In the genomic region with DNA sequence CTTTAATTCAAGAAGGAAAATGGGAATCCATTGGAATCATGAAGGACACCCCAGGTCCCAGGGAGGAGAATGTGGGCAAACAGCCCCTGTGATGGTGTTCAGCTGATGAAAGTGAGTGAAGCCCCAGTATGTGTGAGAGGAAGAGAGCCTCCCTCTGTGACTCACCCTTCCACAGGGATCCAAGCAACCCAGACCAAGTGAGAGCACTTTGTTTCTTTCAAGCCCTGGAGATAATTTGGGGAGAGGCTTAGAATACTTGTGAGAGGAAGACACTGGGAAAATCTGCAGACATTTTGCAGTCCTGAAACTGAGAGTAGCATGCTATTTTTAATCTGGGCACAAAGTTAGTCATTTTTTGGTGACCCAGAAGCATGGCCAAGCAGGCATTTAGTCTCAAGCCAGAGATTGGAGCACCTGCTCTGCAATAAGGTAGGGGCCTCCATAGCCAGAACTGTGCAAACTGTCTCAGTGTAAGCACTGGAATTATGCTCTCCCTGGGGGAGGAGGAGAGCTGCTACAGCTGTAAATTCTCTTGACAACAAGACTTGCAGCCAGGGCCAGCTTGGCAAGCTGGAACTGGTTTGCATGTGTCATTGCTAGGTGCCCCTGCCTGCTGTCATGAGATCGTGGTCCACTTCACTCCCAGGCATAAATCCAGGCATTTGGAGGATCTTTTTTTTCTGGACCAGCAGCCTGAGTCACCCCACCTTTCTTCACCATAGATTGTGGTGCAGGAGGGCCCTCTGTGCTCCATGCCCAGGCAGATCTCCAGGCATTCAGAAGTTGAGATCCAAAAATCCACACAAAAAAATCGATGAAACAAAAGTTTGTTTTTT, we compare ENCODE assay signal across 26 cellular contexts.
DNase-seq lines count a peak whose midpoint lies in the region; FAIRE-seq and TF ChIP-seq lines count a peak whose summit lies in the region.
"Had no signal": no experiment of that assay in that cellular context is flagged by ENCODE, and none has a peak within 500 bp of the region (broad histone marks: within the 10 kb centered on the region; RNA-seq: fewer than 3 reads in every experiment).

No MANE protein-coding gene starts in this region.

- no peak overlapping the region for H3K27ac ChIP-seq in mesenchymal stem cell (ENCODE audit: low read length, poor library complexity, severe bottlenecking)
- H3K27ac ChIP-seq: dorsolateral prefrontal cortex, GM23248, hepatocyte, sigmoid colon, thyroid gland had no signal

- H3K79me1 ChIP-seq in mesenchymal stem cell (replicated peaks; ENCODE audit: low read length, poor library complexity, severe bottlenecking) = no peaks in the 10 kb centered on the region

- H3K27me3 ChIP-seq in bronchial epithelial cell (ENCODE audit: control insufficient read depth, insufficient read depth, low read length) (no peaks in the 10 kb centered on the region), mesenchymal stem cell (ENCODE audit: control insufficient read depth in 1 of 2, insufficient read depth in 1 of 2, low read length in 2 of 2) (no peaks in the 10 kb centered on the region)
- H3K27me3 ChIP-seq: dorsolateral prefrontal cortex, hepatocyte, sigmoid colon, thyroid gland had no signal

- WGBS in mesenchymal stem cell = 74% methylated on average over 1 of the region's 2 CpGs

- H3K18ac ChIP-seq in mesenchymal stem cell (ENCODE audit: low read depth in 1 of 2, low read length in 2 of 2) = no peak overlapping the region

- no peak overlapping the region for H3K27ac Mint-ChIP-seq in activated T-cell treated with anti-CD3 and anti-CD28 coated beads, Interleukin-2, amount 50 U/mL, for 24 hours
- H3K27ac Mint-ChIP-seq: activated naive CD4-positive, alpha-beta T cell treated with anti-CD3 and anti-CD28 coated beads, Interleukin-2, amount 50 U/mL, for 72 hours; immature natural killer cell had no signal

- H2BK5ac ChIP-seq in mesenchymal stem cell (ENCODE audit: low read depth, low read length, poor library complexity, severe bottlenecking) = no peak overlapping the region

- H3K9me3 ChIP-seq in mesenchymal stem cell (ENCODE audit: control insufficient read depth, low read length) = peaks cover 10% of the 10 kb centered on the region
- H3K9me3 ChIP-seq: sigmoid colon, thyroid gland had no signal

- no peak overlapping the region for H3K4me3 Mint-ChIP-seq in activated T-cell treated with anti-CD3 and anti-CD28 coated beads, Interleukin-2, amount 50 U/mL, for 24 hours
- H3K4me3 Mint-ChIP-seq: immature natural killer cell; stimulated activated naive CD8-positive, alpha-beta T cell treated with anti-CD3 and anti-CD28 coated beads, Interleukin-15, amount 100 ng/mL, for 72 hours had no signal

- H3K4me1 Mint-ChIP-seq in activated T-cell treated with anti-CD3 and anti-CD28 coated beads, Interleukin-2, amount 50 U/mL, for 24 hours (ENCODE audit: low read depth) = no peaks in the 10 kb centered on the region
- H3K4me1 Mint-ChIP-seq: immature natural killer cell; stimulated activated naive CD8-positive, alpha-beta T cell treated with anti-CD3 and anti-CD28 coated beads, Interleukin-15, amount 100 ng/mL, for 72 hours had no signal

- no peak overlapping the region for H3K9ac ChIP-seq in mesenchymal stem cell (ENCODE audit: low read length)
- H3K9ac ChIP-seq: GM23248 had no signal

- H3K27me3 Mint-ChIP-seq in activated T-cell treated with anti-CD3 and anti-CD28 coated beads, Interleukin-2, amount 50 U/mL, for 24 hours = no peaks in the 10 kb centered on the region
- H3K27me3 Mint-ChIP-seq: stimulated activated naive CD8-positive, alpha-beta T cell treated with anti-CD3 and anti-CD28 coated beads, Interleukin-15, amount 100 ng/mL, for 72 hours had no signal

- peak; percentile 7 for FAIRE-seq in bronchial epithelial cell (lab: Jason Lieb, UNC)
- FAIRE-seq: endothelial cell of umbilical vein, GM18507 had no signal

- H3K4me3 ChIP-seq in bronchial epithelial cell (ENCODE audit: low read depth, low read length) = no peak overlapping the region
- no peak overlapping the region for H3K4me3 ChIP-seq in mesenchymal stem cell (ENCODE audit: insufficient read depth in 1 of 2, low read depth in 1 of 2, low read length in 2 of 2)
- H3K4me3 ChIP-seq: dorsolateral prefrontal cortex, GM23248, hepatocyte, sigmoid colon, thyroid gland had no signal

- DNase-seq in ELR (ENCODE audit: low read depth) = peak; percentile 5
- DNase-seq in LHCN-M2 (ENCODE audit: low read depth) = peak; percentile 7
- peak; percentile 94 for DNase-seq in bronchial epithelial cell (ENCODE audit: low read depth)
- no peak for DNase-seq in mesenchymal stem cell
- DNase-seq in activated T-cell treated with anti-CD3 and anti-CD28 coated beads, Interleukin-2, amount 50 U/mL, for 24 hours = no peak
- DNase-seq in islet precursor cell = no peak
- no peak for DNase-seq in erythroblast (lab: John Stamatoyannopoulos, UW)
- DNase-seq: aorta; cerebellar nuclear complex; GDM1; GM23248; immature natural killer cell; KG1; NCI-H1092 treated with DMSO at 0.1 percent for 48 hours; NCI-H187 treated with DMSO at 0.1 percent for 48 hours; NCI-H2227 treated with DMSO at 0.1 percent for 48 hours; NCI-H69; SHP77; sigmoid colon; stimulated activated naive CD8-positive, alpha-beta T cell treated with anti-CD3 and anti-CD28 coated beads, Interleukin-15, amount 100 ng/mL, for 72 hours; thyroid gland had no signal

- no peaks in the 10 kb centered on the region for H3K36me3 ChIP-seq in bronchial epithelial cell (ENCODE audit: control insufficient read depth, insufficient read depth, low read length)
- no peaks in the 10 kb centered on the region for H3K36me3 ChIP-seq in mesenchymal stem cell (ENCODE audit: control insufficient read depth in 1 of 2, insufficient read depth in 2 of 2, low read depth in 1 of 2, low read length in 2 of 2)
- H3K36me3 ChIP-seq: sigmoid colon, thyroid gland had no signal

- no peak overlapping the region for H3K23ac ChIP-seq in mesenchymal stem cell (ENCODE audit: low read length in 2 of 2)

- H4K8ac ChIP-seq in mesenchymal stem cell (ENCODE audit: low read length) = no peak overlapping the region

- H3K14ac ChIP-seq in mesenchymal stem cell (ENCODE audit: low read length in 2 of 2) = no peak overlapping the region

- no peak overlapping the region for H2BK120ac ChIP-seq in mesenchymal stem cell (ENCODE audit: low read depth, low read length)

- no peak overlapping the region for H2BK15ac ChIP-seq in mesenchymal stem cell (ENCODE audit: low read depth, poor library complexity, severe bottlenecking)

- peak overlapping the region; percentile 50 for H4K91ac ChIP-seq in mesenchymal stem cell (ENCODE audit: low read length)

- no peak overlapping the region for H3K4me2 ChIP-seq in mesenchymal stem cell (ENCODE audit: low read length, poor library complexity, severe bottlenecking)
- H3K4me2 ChIP-seq: hepatocyte had no signal

- no peak for TF ChIP-seq POLR2A in erythroblast (IDR thresholded peaks at IDR 0.05; ENCODE audit: low read length)

- no peak overlapping the region for H3K4ac ChIP-seq in mesenchymal stem cell (ENCODE audit: low read depth in 1 of 2, low read length in 2 of 2)

- no peak overlapping the region for H2AK5ac ChIP-seq in mesenchymal stem cell (ENCODE audit: low read length, severe bottlenecking)

- H2BK12ac ChIP-seq in mesenchymal stem cell (ENCODE audit: low read length in 2 of 2) = no peak overlapping the region

- no peaks in the 10 kb centered on the region for H3K36me3 Mint-ChIP-seq in activated T-cell treated with anti-CD3 and anti-CD28 coated beads, Interleukin-2, amount 50 U/mL, for 24 hours (ENCODE audit: low read depth)

- H2AFZ ChIP-seq in mesenchymal stem cell (ENCODE audit: low read depth, low read length) = no peak overlapping the region
- H2AFZ ChIP-seq: GM23248, hepatocyte had no signal

- peaks cover 4% of the 10 kb centered on the region for H3K9me3 Mint-ChIP-seq in activated T-cell treated with anti-CD3 and anti-CD28 coated beads, Interleukin-2, amount 50 U/mL, for 24 hours

- H3K4me1 ChIP-seq in mesenchymal stem cell (ENCODE audit: control insufficient read depth, insufficient read depth, low read depth, low read length) = no peaks in the 10 kb centered on the region
- H3K4me1 ChIP-seq: sigmoid colon, thyroid gland had no signal

- TF ChIP-seq CTCF in bronchial epithelial cell (IDR thresholded peaks at IDR 0.05; ENCODE audit: insufficient read depth, low read length, severe bottlenecking) = no peak

Comparison
In these comparisons a context has a peak if more than half of its experiments do, and no peak if none do; other contexts are left out.
1. DNase-seq: peak in ELR (single experiment), LHCN-M2 (single experiment) and bronchial epithelial cell (single experiment); none in mesenchymal stem cell (single experiment), activated T-cell treated with anti-CD3 and anti-CD28 coated beads, Interleukin-2, amount 50 U/mL, for 24 hours (single experiment), islet precursor cell (single experiment) and erythroblast (0 of 2).